ENCODE assay signal across 25 cellular contexts in the genomic region with DNA sequence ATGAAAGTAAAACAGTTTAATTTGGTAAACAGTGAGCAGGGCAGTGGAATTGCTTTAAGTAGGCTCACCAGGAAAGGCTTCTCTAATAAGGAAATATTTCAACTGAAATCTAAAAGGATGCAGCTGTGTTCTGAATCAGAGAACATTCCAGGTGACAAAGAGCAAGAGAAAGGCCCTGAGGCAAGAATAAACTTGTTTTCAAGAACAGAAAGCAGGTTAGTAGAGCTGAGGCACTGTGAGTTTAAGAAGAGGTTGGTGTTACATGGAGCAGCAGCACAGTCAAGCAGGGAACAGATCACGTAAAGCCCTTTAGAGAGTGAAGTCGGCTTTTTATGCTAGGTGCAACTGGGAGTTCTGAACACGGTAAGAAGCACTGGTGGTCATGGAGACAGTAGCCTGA. TPM values are rescaled to one million over a fixed set of nuclear protein-coding genes. Genes with fewer than 3 reads are reported as not detected.
A peak's percentile ranks its signal among the peaks of the same experiment; 100 is the strongest.
DNase-seq lines count a peak whose midpoint lies in the region; ATAC-seq and TF ChIP-seq lines count a peak whose summit lies in the region.
"Had no signal": no experiment of that assay in that cellular context is flagged by ENCODE, and none has a peak within 500 bp of the region (broad histone marks: within the 10 kb centered on the region; RNA-seq: fewer than 3 reads in every experiment).

No MANE protein-coding gene starts in this region.

- H3K4me3 ChIP-seq in PC-9 (no peak overlapping the region), neuronal stem cell (ENCODE audit: low read length in 2 of 2) (no peak overlapping the region), esophagus squamous epithelium (no peak overlapping the region)
- H3K4me3 ChIP-seq: cardiac muscle cell, left lung, SJSA1, skin epidermis had no signal

- H3K27ac ChIP-seq in PC-9 (no peak overlapping the region), neuronal stem cell (replicated peaks; ENCODE audit: low read length) (no peak overlapping the region), esophagus squamous epithelium (peak overlapping the region in 2 of 4 donors; percentile 3 to 53)
- H3K27ac ChIP-seq: cardiac muscle cell, left lung, SJSA1, skin epidermis, VCaP had no signal

- H2AK5ac ChIP-seq in neuronal stem cell (ENCODE audit: low read depth, low read length) = no peak overlapping the region

- H3K4me3 Mint-ChIP-seq in HFFc6 = no peak overlapping the region
- H3K4me3 Mint-ChIP-seq: neural crest cell; stimulated activated naive B cell treated with anti-CD40 and anti-IgM and Interleukin-4, amounts not matched to agents 10 μg/mL and 1 μg/mL and 100 μg/mL, for 72 hours had no signal

- H3K18ac ChIP-seq in neuronal stem cell (ENCODE audit: low read length) = no peak overlapping the region

- no peaks in the 10 kb centered on the region for H3K79me1 ChIP-seq in neuronal stem cell (ENCODE audit: low read depth, low read length)

- H3K27me3 Mint-ChIP-seq in HFFc6 (ENCODE audit: insufficient read depth) = no peaks in the 10 kb centered on the region
- H3K27me3 Mint-ChIP-seq: progenitor cell of endocrine pancreas had no signal

- no peak overlapping the region for H2BK15ac ChIP-seq in neuronal stem cell (ENCODE audit: low read length)

- no peak overlapping the region for H2BK5ac ChIP-seq in neuronal stem cell (ENCODE audit: low read length)

- intact Hi-C loops in PC-9 (cut with micrococcal nuclease; ENCODE audit: unreplicated experiment) (loop anchor here (5.0 kb wide), 2 partner anchors 48 to 193 kb away; a partner anchor contains a TSS), esophagus squamous epithelium (cut with DNase I) (no loop called here)

- DNase-seq in HFFc6 (peak; percentile 47), PC-9 (peak; percentile 17 to 49), neuronal stem cell (ENCODE audit: low spot score) (no peak), esophagus squamous epithelium (lab: John Stamatoyannopoulos, UW) (no peak), NCI-H2081 treated with DMSO at 0.1 percent for 48 hours (lab: John Stamatoyannopoulos, UW) (no peak)
- DNase-seq: activated effector memory CD4-positive, alpha-beta T cell treated with Interleukin-2 at 50 U/mL for 16 hours; DMS153; erythroblast; left lung; NCI-H1417 treated with DMSO at 0.1 percent for 48 hours; NCI-H748 treated with DMSO at 0.1 percent for 48 hours; stimulated activated CD4-positive, alpha-beta T cell treated with anti-CD3 and anti-CD28 coated beads, Interleukin-2, amount 100 ng/mL, for 24 hours; stimulated activated naive B cell treated with anti-CD40 and anti-IgM and Interleukin-4, amounts not matched to agents 10 μg/mL and 1 μg/mL and 100 μg/mL, for 72 hours; T-helper 2 cell had no signal

- no peak overlapping the region; the same call in 1 of the 2 replicates for H3K27ac Mint-ChIP-seq in HFFc6
- H3K27ac Mint-ChIP-seq: progenitor cell of endocrine pancreas; stimulated activated naive B cell treated with anti-CD40 and anti-IgM and Interleukin-4, amounts not matched to agents 10 μg/mL and 1 μg/mL and 100 μg/mL, for 72 hours had no signal

- TF ChIP-seq CTCF in HFFc6 (IDR thresholded peaks at IDR 0.05) = no peak
- TF ChIP-seq CTCF in PC-9 (conservative IDR thresholded peaks at IDR 0.05) = no peak
- TF ChIP-seq CTCF in esophagus squamous epithelium (IDR thresholded peaks at IDR 0.05) = no peak

- no CpG with 5 or more reads among the region's 3 CpGs for WGBS in neuronal stem cell (ENCODE audit: extremely low coverage in 2 of 2, insufficient read length in 2 of 2, insufficient replicate concordance in 1 of 2), 2 donors
- WGBS in esophagus squamous epithelium, 2 donors = 41 to 50% methylated on average over 3 of the region's 3 CpGs

- no peaks in the 10 kb centered on the region for H3K36me3 ChIP-seq in PC-9 (ENCODE audit: low read depth)
- H3K36me3 ChIP-seq in neuronal stem cell (replicated peaks in 1 of 2; ENCODE audit: control insufficient read depth in 2 of 2, insufficient read depth in 2 of 2, low read length in 2 of 2) = no peaks in the 10 kb centered on the region
- H3K36me3 ChIP-seq in esophagus squamous epithelium = no peaks in the 10 kb centered on the region
- H3K36me3 ChIP-seq: cardiac muscle cell, left lung, SJSA1 had no signal

- H3K27me3 ChIP-seq in PC-9 (ENCODE audit: insufficient read depth, low read depth) (no peaks in the 10 kb centered on the region), neuronal stem cell (ENCODE audit: control insufficient read depth in 3 of 3, insufficient read depth in 3 of 3, low read depth in 1 of 3, low read length in 3 of 3) (no peaks in the 10 kb centered on the region), esophagus squamous epithelium (peaks cover 0 to 9% (median 0%) of the 10 kb centered on the region in 4 donors)
- H3K27me3 ChIP-seq: cardiac muscle cell, left lung, SJSA1 had no signal

- H3K4me1 ChIP-seq in PC-9 (replicated peaks; ENCODE audit: insufficient read depth) (no peaks in the 10 kb centered on the region), neuronal stem cell (ENCODE audit: control insufficient read depth in 2 of 2, insufficient read depth in 1 of 2, low read depth in 1 of 2, low read length in 2 of 2) (peaks cover 0 to 4% of the 10 kb centered on the region in 2 donors), esophagus squamous epithelium (peaks cover 0 to 9% (median 0%) of the 10 kb centered on the region in 3 donors)
- H3K4me1 ChIP-seq: left lung had no signal

- no peaks in the 10 kb centered on the region for H3K9me3 Mint-ChIP-seq in HFFc6
- H3K9me3 Mint-ChIP-seq: neural crest cell; stimulated activated naive B cell treated with anti-CD40 and anti-IgM and Interleukin-4, amounts not matched to agents 10 μg/mL and 1 μg/mL and 100 μg/mL, for 72 hours had no signal

- no peaks in the 10 kb centered on the region for H3K9me2 ChIP-seq in PC-9 (ENCODE audit: insufficient read depth)

- H4K8ac ChIP-seq in neuronal stem cell (ENCODE audit: low read depth, low read length) = no peak overlapping the region

- no peak overlapping the region for H3K4ac ChIP-seq in neuronal stem cell (ENCODE audit: low read length)

- BruUV-seq in PC-9 (replicated peaks; lab: Mats Ljungman, UMichigan) = no TSS peak

- CTCF ChIA-PET in PC-9 (lab: Charles Lee) = no interaction called here

- no peak overlapping the region for H2BK12ac ChIP-seq in neuronal stem cell (ENCODE audit: low read length)

- H4K91ac ChIP-seq in neuronal stem cell (ENCODE audit: low read depth, low read length, poor library complexity) = no peak overlapping the region

- no peaks in the 10 kb centered on the region for H4K20me1 ChIP-seq in PC-9 (ENCODE audit: insufficient read depth)

- TF ChIP-seq POLR2A in esophagus squamous epithelium (IDR thresholded peaks at IDR 0.05) = no peak

- H3K9ac ChIP-seq in neuronal stem cell (ENCODE audit: low read depth, low read length, poor library complexity) = no peak overlapping the region

- H3K9me3 ChIP-seq in PC-9 (ENCODE audit: insufficient read depth, low read depth) (no peaks in the 10 kb centered on the region), neuronal stem cell (replicated peaks in 1 of 2; ENCODE audit: control insufficient read depth in 2 of 2, insufficient read depth in 1 of 2, low read depth in 1 of 2, low read length in 2 of 2) (no peaks in the 10 kb centered on the region), esophagus squamous epithelium (no peaks in the 10 kb centered on the region)
- H3K9me3 ChIP-seq: left lung, SJSA1 had no signal

- POLR2A ChIA-PET in PC-9 (lab: Charles Lee; ENCODE audit: unreplicated experiment) = interaction anchor here (0.5 kb wide), 1 partner anchor 778 kb away, joined by 3 read pairs; no protein-coding TSS in a partner anchor

- H3K79me2 ChIP-seq in PC-9 (ENCODE audit: low read depth) = no peaks in the 10 kb centered on the region

- H3K14ac ChIP-seq in neuronal stem cell (ENCODE audit: low read length) = no peak overlapping the region

- no peak overlapping the region for H2BK120ac ChIP-seq in neuronal stem cell (ENCODE audit: low read depth, low read length)

- peaks cover 32% of the 10 kb centered on the region for H3K4me1 Mint-ChIP-seq in HFFc6 (ENCODE audit: low read depth)

- no peak overlapping the region for H3K23ac ChIP-seq in neuronal stem cell (ENCODE audit: low read depth, low read length, poor library complexity)

- no peak overlapping the region for H2AFZ ChIP-seq in PC-9
- H2AFZ ChIP-seq in neuronal stem cell (ENCODE audit: low read length) = peak overlapping the region; percentile 31

- no peak overlapping the region for H3K4me2 ChIP-seq in PC-9
- no peak overlapping the region for H3K4me2 ChIP-seq in neuronal stem cell (ENCODE audit: insufficient read depth, low read length, poor library complexity, severe bottlenecking)

- ATAC-seq in esophagus mucosa (peak; percentile 96), SK-N-SH treated with all-trans-retinoic acid at 6 μM for 48 hours (no peak), GM21717 (IDR thresholded peaks at IDR 0.05; ENCODE audit: unreplicated experiment) (no peak)
- ATAC-seq: left lung; stimulated activated naive B cell treated with anti-CD40 and anti-IgM and Interleukin-4, amounts not matched to agents 10 μg/mL and 1 μg/mL and 100 μg/mL, for 72 hours had no signal

- H3F3A ChIP-seq in PC-9 (ENCODE audit: insufficient read depth, low read depth) = no peaks in the 10 kb centered on the region

- H3K36me3 Mint-ChIP-seq in HFFc6 (ENCODE audit: low read depth) = no peaks in the 10 kb centered on the region
- H3K36me3 Mint-ChIP-seq: stimulated activated naive B cell treated with anti-CD40 and anti-IgM and Interleukin-4, amounts not matched to agents 10 μg/mL and 1 μg/mL and 100 μg/mL, for 72 hours had no signal

TF ChIP-seq in SK-N-SH treated with all-trans-retinoic acid at 6 μM for 48 hours, 23 proteins besides CTCF, POLR2A, EP300 and RAD21:
- TF ChIP-seq ZFP30 (CRISPR knock-in tag; IDR thresholded peaks at IDR 0.05) (no peak), ZNF8 (CRISPR knock-in tag; IDR thresholded peaks at IDR 0.05) (no peak), GLIS3 (CRISPR knock-in tag; IDR thresholded peaks at IDR 0.05) (no peak), BACH2 (CRISPR knock-in tag; IDR thresholded peaks at IDR 0.05; ENCODE audit: borderline replicate concordance) (no peak), ARNTL (CRISPR knock-in tag; IDR thresholded peaks at IDR 0.05; ENCODE audit: borderline replicate concordance, low read depth) (no peak), ISL1 (CRISPR knock-in tag; IDR thresholded peaks at IDR 0.05) (no peak)

RNA-seq across cellular contexts. Expression of a gene that starts 57.0 kb away (rescaled TPM):
- total RNA-seq in HFFc6 (2021; fragmentation: NEBNext Ultra II Directional; extraction: Animal tissue kit (Norgen Biotek cat#: 25700)) = not detected
- total RNA-seq in PC-9 (2021) (not detected in 2 replicates), esophagus mucosa (not detected), esophagus squamous epithelium (not detected)
- polyA plus RNA-seq in neuronal stem cell (2013, experiment 1 of 2) = 1.2 TPM
- polyA plus RNA-seq in neuronal stem cell (2013, experiment 2 of 2) = 1.1 TPM
- total RNA-seq: mucosa of gallbladder, SJSA1 had no signal
- polyA plus RNA-seq: AG04450, cardiac muscle cell had no signal

Comparison
In these comparisons a context has a peak if more than half of its experiments do, and no peak if none do; other contexts are left out.
1. DNase-seq: peak in HFFc6 (single experiment) and PC-9 (2 of 2); none in neuronal stem cell (single experiment), esophagus squamous epithelium (single experiment) and NCI-H2081 treated with DMSO at 0.1 percent for 48 hours (single experiment).